ENCODE assay signal across 1 cellular context in the genomic region with DNA sequence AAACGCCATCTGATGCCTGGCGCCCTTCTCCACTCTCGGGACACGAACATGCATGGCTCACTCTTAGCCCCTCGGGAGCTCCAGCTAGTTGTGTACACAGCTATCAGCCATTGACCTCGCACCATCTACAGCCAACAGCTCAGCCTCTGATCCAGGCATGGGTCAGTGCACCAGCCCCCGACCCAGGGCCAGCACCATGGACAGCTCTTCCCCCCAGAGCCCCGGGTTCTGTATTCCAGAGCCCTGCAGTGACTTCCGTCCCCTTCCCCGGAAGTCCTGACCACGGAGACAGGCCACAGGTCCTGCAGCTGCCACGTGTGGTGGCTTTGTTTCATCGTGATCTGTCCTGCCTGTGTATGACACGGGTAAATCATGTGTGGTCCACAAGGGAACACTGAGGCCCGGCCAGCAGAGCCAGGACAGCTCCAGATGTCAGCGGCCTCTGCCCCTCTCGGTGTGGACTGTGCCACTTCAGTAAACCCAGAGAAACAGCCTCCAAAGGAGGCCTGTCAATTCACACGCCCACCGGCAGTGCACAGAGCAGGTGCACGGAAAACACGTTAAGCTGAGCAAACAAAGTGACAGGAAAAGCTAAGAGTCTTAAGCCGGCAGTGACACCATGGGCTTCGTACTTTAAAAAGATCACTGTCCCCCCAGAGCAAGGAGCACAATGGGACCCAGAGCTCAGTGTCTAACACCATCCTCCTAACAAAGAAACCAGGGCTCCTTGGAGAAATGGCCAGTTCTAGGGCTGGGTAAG.
TF ChIP-seq lines count a peak whose summit lies in the region.

No MANE protein-coding gene starts in this region.

TF ChIP-seq in HepG2, 621 proteins besides CTCF, POLR2A, EP300 and RAD21 (continued from another document and continues in another):
- TF ChIP-seq MXD3 (CRISPR knock-in tag; IDR thresholded peaks at IDR 0.05) (0 out of 2 replicates have a peak, but pooled peaks have one; percentile 34), KAT8 (CRISPR knock-in tag; IDR thresholded peaks at IDR 0.05) (no peak), DPF2 (CRISPR knock-in tag; IDR thresholded peaks at IDR 0.05; ENCODE audit: borderline replicate concordance, low read depth) (no peak), RORA (CRISPR knock-in tag; IDR thresholded peaks at IDR 0.05) (no peak), TAF1 (CRISPR knock-in tag; IDR thresholded peaks at IDR 0.05) (no peak), SMAD1 (CRISPR knock-in tag; IDR thresholded peaks at IDR 0.05; ENCODE audit: borderline replicate concordance, low read depth) (no peak), SRF (IDR thresholded peaks at IDR 0.05; ENCODE audit: low read depth, low read length) (no peak), PTBP1 (IDR thresholded peaks at IDR 0.05; ENCODE audit: low read depth, low read length, poor library complexity, severe bottlenecking) (no peak), ZBTB10 (CRISPR knock-in tag; IDR thresholded peaks at IDR 0.05; ENCODE audit: borderline replicate concordance) (no peak), ZNF260 (CRISPR knock-in tag; IDR thresholded peaks at IDR 0.05; ENCODE audit: borderline replicate concordance, low read depth) (no peak), RAD51 (IDR thresholded peaks at IDR 0.05; ENCODE audit: borderline replicate concordance) (no peak), HOXA3 (CRISPR knock-in tag; IDR thresholded peaks at IDR 0.05) (no peak), KDM5A (IDR thresholded peaks at IDR 0.05; ENCODE audit: borderline replicate concordance, low read length) (no peak), MAFG (CRISPR knock-in tag; IDR thresholded peaks at IDR 0.05) (no peak), NFYC (CRISPR knock-in tag; IDR thresholded peaks at IDR 0.05) (no peak), ZNF614 (CRISPR knock-in tag; IDR thresholded peaks at IDR 0.05; ENCODE audit: borderline replicate concordance) (no peak), ELF3 (CRISPR knock-in tag; IDR thresholded peaks at IDR 0.05) (0 out of 2 replicates have a peak, but pooled peaks have one; percentile 37), ZBTB21 (CRISPR knock-in tag; IDR thresholded peaks at IDR 0.05) (no peak), ZNF124 (CRISPR knock-in tag; IDR thresholded peaks at IDR 0.05) (0 out of 2 replicates have a peak, but pooled peaks have one; percentile 44), SNAPC2 (CRISPR knock-in tag; IDR thresholded peaks at IDR 0.05) (no peak), HOMEZ (CRISPR knock-in tag; IDR thresholded peaks at IDR 0.05; ENCODE audit: low read depth) (no peak), ATF7-NPFF (CRISPR knock-in tag; IDR thresholded peaks at IDR 0.05; ENCODE audit: low read depth) (no peak), PBX3 (CRISPR knock-in tag; IDR thresholded peaks at IDR 0.05; ENCODE audit: borderline replicate concordance) (no peak), PHF20 (CRISPR knock-in tag; IDR thresholded peaks at IDR 0.05) (no peak), ELF1 (CRISPR knock-in tag; IDR thresholded peaks at IDR 0.05) (no peak), GATAD1 (CRISPR knock-in tag; IDR thresholded peaks at IDR 0.05) (0 out of 2 replicates have a peak, but pooled peaks have one; percentile 25), SUZ12 (IDR thresholded peaks at IDR 0.05; ENCODE audit: low read depth, low read length) (no peak), FOXA1 (IDR thresholded peaks at IDR 0.05) (no peak), FOXA1 (CRISPR knock-in tag; IDR thresholded peaks at IDR 0.05) (0 out of 2 replicates have a peak, but pooled peaks have one; percentile 38), ATF1 (CRISPR knock-in tag; IDR thresholded peaks at IDR 0.05) (no peak)
- TF ChIP-seq, protein P1, sequence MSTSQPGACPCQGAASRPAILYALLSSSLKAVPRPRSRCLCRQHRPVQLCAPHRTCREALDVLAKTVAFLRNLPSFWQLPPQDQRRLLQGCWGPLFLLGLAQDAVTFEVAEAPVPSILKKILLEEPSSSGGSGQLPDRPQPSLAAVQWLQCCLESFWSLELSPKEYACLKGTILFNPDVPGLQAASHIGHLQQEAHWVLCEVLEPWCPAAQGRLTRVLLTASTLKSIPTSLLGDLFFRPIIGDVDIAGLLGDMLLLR (CRISPR knock-in tag; IDR thresholded peaks at IDR 0.05), result no peak
- TF ChIP-seq, protein P2, sequence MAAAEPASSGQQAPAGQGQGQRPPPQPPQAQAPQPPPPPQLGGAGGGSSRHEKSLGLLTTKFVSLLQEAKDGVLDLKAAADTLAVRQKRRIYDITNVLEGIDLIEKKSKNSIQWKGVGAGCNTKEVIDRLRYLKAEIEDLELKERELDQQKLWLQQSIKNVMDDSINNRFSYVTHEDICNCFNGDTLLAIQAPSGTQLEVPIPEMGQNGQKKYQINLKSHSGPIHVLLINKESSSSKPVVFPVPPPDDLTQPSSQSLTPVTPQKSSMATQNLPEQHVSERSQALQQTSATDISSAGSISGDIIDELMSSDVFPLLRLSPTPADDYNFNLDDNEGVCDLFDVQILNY (CRISPR knock-in tag; conservative IDR thresholded peaks at IDR 0.05), result 0 out of 2 replicates have a peak, but pooled peaks have one; percentile 32
- TF ChIP-seq, protein P3, sequence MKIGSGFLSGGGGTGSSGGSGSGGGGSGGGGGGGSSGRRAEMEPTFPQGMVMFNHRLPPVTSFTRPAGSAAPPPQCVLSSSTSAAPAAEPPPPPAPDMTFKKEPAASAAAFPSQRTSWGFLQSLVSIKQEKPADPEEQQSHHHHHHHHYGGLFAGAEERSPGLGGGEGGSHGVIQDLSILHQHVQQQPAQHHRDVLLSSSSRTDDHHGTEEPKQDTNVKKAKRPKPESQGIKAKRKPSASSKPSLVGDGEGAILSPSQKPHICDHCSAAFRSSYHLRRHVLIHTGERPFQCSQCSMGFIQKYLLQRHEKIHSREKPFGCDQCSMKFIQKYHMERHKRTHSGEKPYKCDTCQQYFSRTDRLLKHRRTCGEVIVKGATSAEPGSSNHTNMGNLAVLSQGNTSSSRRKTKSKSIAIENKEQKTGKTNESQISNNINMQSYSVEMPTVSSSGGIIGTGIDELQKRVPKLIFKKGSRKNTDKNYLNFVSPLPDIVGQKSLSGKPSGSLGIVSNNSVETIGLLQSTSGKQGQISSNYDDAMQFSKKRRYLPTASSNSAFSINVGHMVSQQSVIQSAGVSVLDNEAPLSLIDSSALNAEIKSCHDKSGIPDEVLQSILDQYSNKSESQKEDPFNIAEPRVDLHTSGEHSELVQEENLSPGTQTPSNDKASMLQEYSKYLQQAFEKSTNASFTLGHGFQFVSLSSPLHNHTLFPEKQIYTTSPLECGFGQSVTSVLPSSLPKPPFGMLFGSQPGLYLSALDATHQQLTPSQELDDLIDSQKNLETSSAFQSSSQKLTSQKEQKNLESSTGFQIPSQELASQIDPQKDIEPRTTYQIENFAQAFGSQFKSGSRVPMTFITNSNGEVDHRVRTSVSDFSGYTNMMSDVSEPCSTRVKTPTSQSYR (CRISPR knock-in tag; IDR thresholded peaks at IDR 0.05; ENCODE audit: borderline replicate concordance), result 0 out of 2 replicates have a peak, but pooled peaks have one; percentile 20
- TF ChIP-seq, protein P4, sequence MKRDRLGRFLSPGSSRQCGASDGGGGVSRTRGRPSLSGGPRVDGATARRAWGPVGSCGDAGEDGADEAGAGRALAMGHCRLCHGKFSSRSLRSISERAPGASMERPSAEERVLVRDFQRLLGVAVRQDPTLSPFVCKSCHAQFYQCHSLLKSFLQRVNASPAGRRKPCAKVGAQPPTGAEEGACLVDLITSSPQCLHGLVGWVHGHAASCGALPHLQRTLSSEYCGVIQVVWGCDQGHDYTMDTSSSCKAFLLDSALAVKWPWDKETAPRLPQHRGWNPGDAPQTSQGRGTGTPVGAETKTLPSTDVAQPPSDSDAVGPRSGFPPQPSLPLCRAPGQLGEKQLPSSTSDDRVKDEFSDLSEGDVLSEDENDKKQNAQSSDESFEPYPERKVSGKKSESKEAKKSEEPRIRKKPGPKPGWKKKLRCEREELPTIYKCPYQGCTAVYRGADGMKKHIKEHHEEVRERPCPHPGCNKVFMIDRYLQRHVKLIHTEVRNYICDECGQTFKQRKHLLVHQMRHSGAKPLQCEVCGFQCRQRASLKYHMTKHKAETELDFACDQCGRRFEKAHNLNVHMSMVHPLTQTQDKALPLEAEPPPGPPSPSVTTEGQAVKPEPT (CRISPR knock-in tag; IDR thresholded peaks at IDR 0.05; ENCODE audit: low read depth), result no peak
- TF ChIP-seq, protein P5, sequence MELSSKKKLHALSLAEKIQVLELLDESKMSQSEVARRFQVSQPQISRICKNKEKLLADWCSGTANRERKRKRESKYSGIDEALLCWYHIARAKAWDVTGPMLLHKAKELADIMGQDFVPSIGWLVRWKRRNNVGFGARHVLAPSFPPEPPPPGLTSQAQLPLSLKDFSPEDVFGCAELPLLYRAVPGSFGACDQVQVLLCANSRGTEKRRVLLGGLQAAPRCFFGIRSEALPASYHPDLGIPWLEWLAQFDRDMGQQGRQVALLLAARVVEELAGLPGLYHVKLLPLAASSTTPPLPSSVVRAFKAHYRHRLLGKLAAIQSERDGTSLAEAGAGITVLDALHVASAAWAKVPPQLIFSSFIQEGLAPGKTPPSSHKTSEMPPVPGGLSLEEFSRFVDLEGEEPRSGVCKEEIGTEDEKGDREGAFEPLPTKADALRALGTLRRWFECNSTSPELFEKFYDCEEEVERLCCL (CRISPR knock-in tag; IDR thresholded peaks at IDR 0.05; ENCODE audit: borderline replicate concordance), result no peak
- TF ChIP-seq, protein P6, sequence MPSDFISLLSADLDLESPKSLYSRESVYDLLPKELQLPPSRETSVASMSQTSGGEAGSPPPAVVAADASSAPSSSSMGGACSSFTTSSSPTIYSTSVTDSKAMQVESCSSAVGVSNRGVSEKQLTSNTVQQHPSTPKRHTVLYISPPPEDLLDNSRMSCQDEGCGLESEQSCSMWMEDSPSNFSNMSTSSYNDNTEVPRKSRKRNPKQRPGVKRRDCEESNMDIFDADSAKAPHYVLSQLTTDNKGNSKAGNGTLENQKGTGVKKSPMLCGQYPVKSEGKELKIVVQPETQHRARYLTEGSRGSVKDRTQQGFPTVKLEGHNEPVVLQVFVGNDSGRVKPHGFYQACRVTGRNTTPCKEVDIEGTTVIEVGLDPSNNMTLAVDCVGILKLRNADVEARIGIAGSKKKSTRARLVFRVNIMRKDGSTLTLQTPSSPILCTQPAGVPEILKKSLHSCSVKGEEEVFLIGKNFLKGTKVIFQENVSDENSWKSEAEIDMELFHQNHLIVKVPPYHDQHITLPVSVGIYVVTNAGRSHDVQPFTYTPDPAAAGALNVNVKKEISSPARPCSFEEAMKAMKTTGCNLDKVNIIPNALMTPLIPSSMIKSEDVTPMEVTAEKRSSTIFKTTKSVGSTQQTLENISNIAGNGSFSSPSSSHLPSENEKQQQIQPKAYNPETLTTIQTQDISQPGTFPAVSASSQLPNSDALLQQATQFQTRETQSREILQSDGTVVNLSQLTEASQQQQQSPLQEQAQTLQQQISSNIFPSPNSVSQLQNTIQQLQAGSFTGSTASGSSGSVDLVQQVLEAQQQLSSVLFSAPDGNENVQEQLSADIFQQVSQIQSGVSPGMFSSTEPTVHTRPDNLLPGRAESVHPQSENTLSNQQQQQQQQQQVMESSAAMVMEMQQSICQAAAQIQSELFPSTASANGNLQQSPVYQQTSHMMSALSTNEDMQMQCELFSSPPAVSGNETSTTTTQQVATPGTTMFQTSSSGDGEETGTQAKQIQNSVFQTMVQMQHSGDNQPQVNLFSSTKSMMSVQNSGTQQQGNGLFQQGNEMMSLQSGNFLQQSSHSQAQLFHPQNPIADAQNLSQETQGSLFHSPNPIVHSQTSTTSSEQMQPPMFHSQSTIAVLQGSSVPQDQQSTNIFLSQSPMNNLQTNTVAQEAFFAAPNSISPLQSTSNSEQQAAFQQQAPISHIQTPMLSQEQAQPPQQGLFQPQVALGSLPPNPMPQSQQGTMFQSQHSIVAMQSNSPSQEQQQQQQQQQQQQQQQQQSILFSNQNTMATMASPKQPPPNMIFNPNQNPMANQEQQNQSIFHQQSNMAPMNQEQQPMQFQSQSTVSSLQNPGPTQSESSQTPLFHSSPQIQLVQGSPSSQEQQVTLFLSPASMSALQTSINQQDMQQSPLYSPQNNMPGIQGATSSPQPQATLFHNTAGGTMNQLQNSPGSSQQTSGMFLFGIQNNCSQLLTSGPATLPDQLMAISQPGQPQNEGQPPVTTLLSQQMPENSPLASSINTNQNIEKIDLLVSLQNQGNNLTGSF (CRISPR knock-in tag; IDR thresholded peaks at IDR 0.05), result 0 out of 2 replicates have a peak, but pooled peaks have one; percentile 53
